Comparison of ENCODE assay signal across 22 cellular contexts in genomic region chr1:188499690-188500089, GRCh38.
DNase-seq lines count a peak whose midpoint lies in the region; ATAC-seq and TF ChIP-seq lines count a peak whose summit lies in the region.
"Had no signal": no experiment of that assay in that cellular context is flagged by ENCODE, and none has a peak within 500 bp of the region (broad histone marks: within the 10 kb centered on the region; RNA-seq: fewer than 3 reads in every experiment).

No MANE protein-coding gene starts in this region.

- BruUV-seq in Calu3 (replicated peaks; lab: Mats Ljungman, UMichigan) = no TSS peak

- H3K4me1 Mint-ChIP-seq in natural killer cell treated with Interleukin-12 subunit alpha and Interleukin-12 subunit beta and Interleukin-15 and Interleukin-18, amount 100 ng/mL, for 72 hours (ENCODE audit: low read depth in 2 of 2) = no peaks in the 10 kb centered on the region
- H3K4me1 Mint-ChIP-seq in Calu3 (ENCODE audit: low read depth, unreplicated experiment) = no peaks in the 10 kb centered on the region
- H3K4me1 Mint-ChIP-seq: activated naive CD8-positive, alpha-beta T cell treated with anti-CD3 and anti-CD28 coated beads, Interleukin-2, amount 10 ng/mL, durations not matched to agents 7 days and 5 days; stimulated activated effector memory CD8-positive, alpha-beta T cell treated with anti-CD3 and anti-CD28 coated beads, Interleukin-12 subunit alpha, Interleukin-12 subunit beta, amount 100 ng/mL, for 72 hours had no signal

- H3K27me3 Mint-ChIP-seq in natural killer cell treated with Interleukin-12 subunit alpha and Interleukin-12 subunit beta and Interleukin-15 and Interleukin-18, amount 100 ng/mL, for 72 hours = no peaks in the 10 kb centered on the region
- no peaks in the 10 kb centered on the region for H3K27me3 Mint-ChIP-seq in Calu3 (ENCODE audit: unreplicated experiment)
- H3K27me3 Mint-ChIP-seq: activated naive CD8-positive, alpha-beta T cell treated with anti-CD3 and anti-CD28 coated beads, Interleukin-2, amount 10 ng/mL, durations not matched to agents 7 days and 5 days; dendritic cell treated with granulocyte-macrophage colony-stimulating factor and Interleukin-4, amounts not matched to agents 40 ng/mL and 50 ng/mL, for 4 days had no signal

- no peak overlapping the region for H3K27ac Mint-ChIP-seq in natural killer cell treated with Interleukin-12 subunit alpha and Interleukin-12 subunit beta and Interleukin-15 and Interleukin-18, amount 100 ng/mL, for 72 hours
- no peak overlapping the region for H3K27ac Mint-ChIP-seq in Calu3 (ENCODE audit: unreplicated experiment)
- H3K27ac Mint-ChIP-seq: activated naive CD8-positive, alpha-beta T cell treated with anti-CD3 and anti-CD28 coated beads, Interleukin-2, amount 10 ng/mL, durations not matched to agents 7 days and 5 days; dendritic cell treated with granulocyte-macrophage colony-stimulating factor and Interleukin-4, amounts not matched to agents 40 ng/mL and 50 ng/mL, for 4 days; stimulated activated effector memory CD8-positive, alpha-beta T cell treated with anti-CD3 and anti-CD28 coated beads, Interleukin-12 subunit alpha, Interleukin-12 subunit beta, amount 100 ng/mL, for 72 hours had no signal

- peaks cover 12% of the 10 kb centered on the region for H3K36me3 Mint-ChIP-seq in natural killer cell treated with Interleukin-12 subunit alpha and Interleukin-12 subunit beta and Interleukin-15 and Interleukin-18, amount 100 ng/mL, for 72 hours
- H3K36me3 Mint-ChIP-seq in Calu3 (ENCODE audit: insufficient read depth, unreplicated experiment) = no peaks in the 10 kb centered on the region
- H3K36me3 Mint-ChIP-seq: activated naive CD8-positive, alpha-beta T cell treated with anti-CD3 and anti-CD28 coated beads, Interleukin-2, amount 10 ng/mL, durations not matched to agents 7 days and 5 days; stimulated activated effector memory CD8-positive, alpha-beta T cell treated with anti-CD3 and anti-CD28 coated beads, Interleukin-12 subunit alpha, Interleukin-12 subunit beta, amount 100 ng/mL, for 72 hours had no signal

- H3K4me1 ChIP-seq in adipocyte (ENCODE audit: control insufficient read depth, insufficient read depth, low read length) = no peaks in the 10 kb centered on the region
- H3K4me1 ChIP-seq: BLaER1 treated with 17β-estradiol and CSF1 and Interleukin-3, amounts not matched to agents 10 nM and 100 nM; heart left ventricle; prostate gland; vagina had no signal

- ATAC-seq in Right ventricle myocardium superior (ENCODE audit: poor library complexity) (no peak), GM18502 (IDR thresholded peaks at IDR 0.05; ENCODE audit: poor library complexity, unreplicated experiment) (no peak)
- no peak for ATAC-seq in natural killer cell treated with Interleukin-12 subunit alpha and Interleukin-12 subunit beta and Interleukin-15 and Interleukin-18, amount 100 ng/mL, for 72 hours
- ATAC-seq: heart left ventricle; mucosa of descending colon; PC-3; stimulated activated effector memory CD8-positive, alpha-beta T cell treated with anti-CD3 and anti-CD28 coated beads, Interleukin-12 subunit alpha, Interleukin-12 subunit beta, amount 100 ng/mL, for 72 hours had no signal

- DNase-seq in A172 (ENCODE audit: low spot score) (peak; percentile 17), Kasumi-1 (lab: John Stamatoyannopoulos, UW) (peak; percentile 25 to 28), adipocyte (ENCODE audit: low read depth) (peak; percentile 28), fibroblast of pulmonary artery (ENCODE audit: low read depth) (peak; percentile 14), Right ventricle myocardium superior (no peak), Calu3 (no peak)
- DNase-seq in natural killer cell treated with Interleukin-12 subunit alpha and Interleukin-12 subunit beta and Interleukin-15 and Interleukin-18, amount 100 ng/mL, for 72 hours (ENCODE audit: low spot score) = no peak
- DNase-seq: activated CD4-positive, alpha-beta T cell treated with anti-CD3 and anti-CD28 coated beads, Interleukin-2, amount 50 U/mL, for 4 hours; activated CD8-positive, alpha-beta memory T cell treated with anti-CD3 and anti-CD28 coated beads, Interleukin-2, amount 50 U/mL, for 4 hours; activated naive CD8-positive, alpha-beta T cell treated with anti-CD3 and anti-CD28 coated beads, Interleukin-2, amount 10 ng/mL, durations not matched to agents 7 days and 5 days; heart left ventricle; mucosa of descending colon; NCI-H1694 treated with DMSO at 0.1 percent for 48 hours; NCI-H345; PC-3 had no signal

- H3K9ac ChIP-seq in adipocyte (ENCODE audit: low read length) = no peak overlapping the region
- H3K9ac ChIP-seq: BLaER1 treated with 17β-estradiol and CSF1 and Interleukin-3, amounts not matched to agents 10 nM and 100 nM had no signal

- CTCF ChIA-PET in Calu3 (lab: Charles Lee) = no interaction called here

- H3K9me3 ChIP-seq in adipocyte (ENCODE audit: control insufficient read depth, low read length) = no peaks in the 10 kb centered on the region
- H3K9me3 ChIP-seq: prostate gland, thoracic aorta, vagina had no signal

- TF ChIP-seq CTCF in fibroblast of pulmonary artery (IDR thresholded peaks at IDR 0.05; ENCODE audit: low read length, missing control alignments) = no peak
- TF ChIP-seq CTCF in Calu3 (IDR thresholded peaks at IDR 0.05; ENCODE audit: unreplicated experiment) = no peak

- H3K36me3 ChIP-seq in adipocyte (ENCODE audit: control insufficient read depth, insufficient read depth, low read length, severe bottlenecking) = no peaks in the 10 kb centered on the region
- H3K36me3 ChIP-seq: BLaER1 treated with 17β-estradiol and CSF1 and Interleukin-3, amounts not matched to agents 10 nM and 100 nM; heart left ventricle; prostate gland; thoracic aorta; vagina had no signal

- intact Hi-C loops in Right ventricle myocardium superior (cut with DNase I) = no loop called here
- intact Hi-C loops in Calu3 (cut with micrococcal nuclease; ENCODE audit: unreplicated experiment) = no loop called here

- H3K27me3 ChIP-seq in adipocyte (replicated peaks; ENCODE audit: control insufficient read depth, insufficient read depth, low read length) = no peaks in the 10 kb centered on the region
- H3K27me3 ChIP-seq: BLaER1 treated with 17β-estradiol and CSF1 and Interleukin-3, amounts not matched to agents 10 nM and 100 nM; heart left ventricle; vagina had no signal

- H3K9me3 Mint-ChIP-seq in natural killer cell treated with Interleukin-12 subunit alpha and Interleukin-12 subunit beta and Interleukin-15 and Interleukin-18, amount 100 ng/mL, for 72 hours = peaks cover 14% of the 10 kb centered on the region
- H3K9me3 Mint-ChIP-seq in Calu3 (ENCODE audit: low read depth, unreplicated experiment) = peaks cover 6% of the 10 kb centered on the region

- no peak overlapping the region for H3K4me3 ChIP-seq in adipocyte (ENCODE audit: low read length)
- H3K4me3 ChIP-seq in fibroblast of pulmonary artery (replicated peaks; ENCODE audit: low read depth, low read length) = no peak overlapping the region
- H3K4me3 ChIP-seq: BLaER1 treated with 17β-estradiol and CSF1 and Interleukin-3, amounts not matched to agents 10 nM and 100 nM; heart left ventricle; mucosa of descending colon; prostate gland; thoracic aorta; vagina had no signal

- H3K4me3 Mint-ChIP-seq in natural killer cell treated with Interleukin-12 subunit alpha and Interleukin-12 subunit beta and Interleukin-15 and Interleukin-18, amount 100 ng/mL, for 72 hours = no peak overlapping the region
- no peak overlapping the region for H3K4me3 Mint-ChIP-seq in Calu3 (ENCODE audit: low read depth, unreplicated experiment)
- H3K4me3 Mint-ChIP-seq: activated naive CD8-positive, alpha-beta T cell treated with anti-CD3 and anti-CD28 coated beads, Interleukin-2, amount 10 ng/mL, durations not matched to agents 7 days and 5 days; dendritic cell treated with granulocyte-macrophage colony-stimulating factor and Interleukin-4, amounts not matched to agents 40 ng/mL and 50 ng/mL, for 4 days; stimulated activated effector memory CD8-positive, alpha-beta T cell treated with anti-CD3 and anti-CD28 coated beads, Interleukin-12 subunit alpha, Interleukin-12 subunit beta, amount 100 ng/mL, for 72 hours had no signal

Comparison
In these comparisons a context has a peak if more than half of its experiments do, and no peak if none do; other contexts are left out.
1. DNase-seq: peak in A172 (single experiment), Kasumi-1 (2 of 2), adipocyte (single experiment) and fibroblast of pulmonary artery (single experiment); none in Right ventricle myocardium superior (single experiment), natural killer cell treated with Interleukin-12 subunit alpha and Interleukin-12 subunit beta and Interleukin-15 and Interleukin-18, amount 100 ng/mL, for 72 hours (single experiment) and Calu3 (single experiment).